In genomic region chr20:21322083-21322710, GRCh38 we compare ENCODE assay signal across 13 cellular contexts. TPM values are rescaled to one million over a fixed set of nuclear protein-coding genes. Genes with fewer than 3 reads are reported as not detected.
A peak's percentile ranks its signal among the peaks of the same experiment; 100 is the strongest.
DNase-seq lines count a peak whose midpoint lies in the region; FAIRE-seq and TF ChIP-seq lines count a peak whose summit lies in the region.
"Had no signal": no experiment of that assay in that cellular context is flagged by ENCODE, and none has a peak within 500 bp of the region (broad histone marks: within the 10 kb centered on the region; RNA-seq: fewer than 3 reads in every experiment).

No MANE protein-coding gene starts in this region.

- in situ Hi-C loops in mammary epithelial cell (cut with MboI; ENCODE audit: low sequenced_read_pairs in 2 of 2) (loop anchor here in 1 of 2 donors (25.0 kb wide), 1 partner anchor 1285 kb away; no protein-coding TSS in a partner anchor), G401 (cut with HindIII; ENCODE audit: low sequenced_read_pairs) (no loop called here)

- peaks cover 2% of the 10 kb centered on the region for H3K9me1 ChIP-seq in keratinocyte (ENCODE audit: control insufficient read depth, extremely low read depth, insufficient read depth, low read length)

- TF ChIP-seq CTCF in mammary epithelial cell (conservative IDR thresholded peaks at IDR 0.05 in 1 of 2, IDR thresholded peaks at IDR 0.05 in 1 of 2; ENCODE audit: extremely low read depth in 1 of 2, insufficient read depth in 1 of 2, low read depth in 1 of 2, low read length in 2 of 2): no peak
- TF ChIP-seq CTCF in keratinocyte (optimal IDR thresholded peaks at IDR 0.05 in 1 of 3, IDR thresholded peaks at IDR 0.05 in 1 of 3, conservative IDR thresholded peaks at IDR 0.05 in 1 of 3; ENCODE audit: extremely low read depth in 1 of 3, insufficient read depth in 2 of 3, low read length in 3 of 3): no peak

- dilution Hi-C loops in mammary epithelial cell (cut with HindIII; ENCODE audit: low sequenced_read_pairs): no loop called here
- dilution Hi-C loops in keratinocyte (cut with MboI; ENCODE audit: extremely low pct_ligation_motif_present, low sequenced_read_pairs): loop anchor here (10.0 kb wide), 1 partner anchor 63 kb away; no protein-coding TSS in a partner anchor

- H4K20me1 ChIP-seq in mammary epithelial cell (ENCODE audit: insufficient read depth, low read length) (peaks cover 11% of the 10 kb centered on the region), keratinocyte (ENCODE audit: control insufficient read depth, extremely low read depth, insufficient read depth, low read length) (peaks cover 10% of the 10 kb centered on the region)

- intact Hi-C loops in mammary epithelial cell (cut with micrococcal nuclease): no loop called here

- no peak overlapping the region for H3K4me3 ChIP-seq in mammary epithelial cell (replicated peaks in 1 of 3; ENCODE audit: insufficient read depth in 1 of 3, low read depth in 2 of 3, low read length in 3 of 3)
- no peak overlapping the region for H3K4me3 ChIP-seq in keratinocyte (ENCODE audit: control insufficient read depth in 2 of 3, extremely low read depth in 1 of 3, insufficient read depth in 2 of 3, low read depth in 1 of 3, low read length in 3 of 3)

- H3K27me3 ChIP-seq in mammary epithelial cell (ENCODE audit: insufficient read depth, low read length): no peaks in the 10 kb centered on the region
- H3K27me3 ChIP-seq in keratinocyte (ENCODE audit: control insufficient read depth, extremely low read depth, insufficient read depth, low read length): no peaks in the 10 kb centered on the region

- H3K27ac ChIP-seq in mammary epithelial cell (ENCODE audit: insufficient read depth, low read depth, low read length): no peak overlapping the region
- peak overlapping the region; percentile 37 for H3K27ac ChIP-seq in keratinocyte (ENCODE audit: control insufficient read depth, insufficient read depth, low read length)

- H3K79me2 ChIP-seq in mammary epithelial cell (ENCODE audit: insufficient read depth, low read length) (peaks cover 99% of the 10 kb centered on the region), keratinocyte (ENCODE audit: control insufficient read depth, insufficient read depth, low read length) (peaks cover 99% of the 10 kb centered on the region)

- H3K9me3 ChIP-seq in mammary epithelial cell (replicated peaks; ENCODE audit: insufficient read depth, low read length): no peaks in the 10 kb centered on the region
- H3K9me3 ChIP-seq in keratinocyte (ENCODE audit: control insufficient read depth, low read depth, low read length): no peaks in the 10 kb centered on the region

- H3K4me1 ChIP-seq in mammary epithelial cell (ENCODE audit: insufficient read depth, low read length) (peaks cover 17% of the 10 kb centered on the region), keratinocyte (ENCODE audit: control insufficient read depth, extremely low read depth, insufficient read depth, low read length) (peaks cover 20% of the 10 kb centered on the region)

- peak; percentile 60 for DNase-seq in DMS79 (lab: John Stamatoyannopoulos, UW)
- peak; percentile 64 for DNase-seq in LHCN-M2 (ENCODE audit: low read depth)
- DNase-seq in mammary epithelial cell: peak; percentile 28
- DNase-seq in keratinocyte (ENCODE audit: low read depth, low spot score): no peak
- DNase-seq in activated T-cell treated with anti-CD3 and anti-CD28 coated beads for 4 hours: no peak
- DNase-seq in urothelium cell line (ENCODE audit: low spot score): no peak
- no peak for DNase-seq in G401 (ENCODE audit: low spot score)
- DNase-seq: CD8-positive, alpha-beta memory T cell; H9; NCI-H1048; NCI-H345; NCI-H526 treated with DMSO at 0.1 percent for 48 hours; SHP77 treated with DMSO at 0.1 percent for 48 hours had no signal

- no peak overlapping the region for H2AFZ ChIP-seq in mammary epithelial cell (ENCODE audit: low read depth, low read length)
- H2AFZ ChIP-seq in keratinocyte (ENCODE audit: control insufficient read depth, low read length): no peak overlapping the region

- CTCF ChIA-PET in mammary epithelial cell (lab: Charles Lee; ENCODE audit: low non-redundant PET): no interaction called here

- 81% methylated on average over 5 of the region's 5 CpGs for WGBS in mammary epithelial cell (ENCODE audit: low coverage, missing lambda C conversion rate)

- no peak for FAIRE-seq in keratinocyte (lab: Jason Lieb, UNC)
- FAIRE-seq in urothelium cell line (lab: Jason Lieb, UNC): no peak

- no peaks in the 10 kb centered on the region for H3K36me3 ChIP-seq in mammary epithelial cell (ENCODE audit: insufficient read depth, low read length)
- no peaks in the 10 kb centered on the region for H3K36me3 ChIP-seq in keratinocyte (ENCODE audit: control insufficient read depth in 2 of 2, extremely low read depth in 1 of 2, insufficient read depth in 2 of 2, low read length in 2 of 2)

- H3K4me2 ChIP-seq in mammary epithelial cell (ENCODE audit: insufficient read depth, low read depth, low read length) (no peak overlapping the region), keratinocyte (ENCODE audit: control insufficient read depth, extremely low read depth, insufficient read depth, low read depth, low read length) (peak overlapping the region; percentile 52)

- H3K9ac ChIP-seq in mammary epithelial cell (ENCODE audit: insufficient read depth, low read length) (no peak overlapping the region), keratinocyte (ENCODE audit: control insufficient read depth, extremely low read depth, insufficient read depth, low read length) (no peak overlapping the region)

- no TSS peak for BruUV-seq in mammary epithelial cell (replicated peaks; lab: Mats Ljungman, UMichigan)

RNA-seq across cellular contexts. Expression of gene XRN2, which starts 19.1 kb away (rescaled TPM):
- total RNA-seq in LHCN-M2 (2014; rRNA removed): 99.6 and 125 TPM in 2 replicates
- 39.6 TPM for polyA plus RNA-seq in LHCN-M2 (2012)
- total RNA-seq in mammary epithelial cell: 10 to 100 TPM; 64.9 to 70.8 TPM
- 57.0 TPM for polyA plus RNA-seq in mammary epithelial cell
- 61.2 TPM for polyA minus RNA-seq in mammary epithelial cell
- polyA plus RNA-seq in keratinocyte: 57.5 to 85.8 TPM (median 70.9 TPM) in 3 replicates
- 20.5 TPM for polyA plus RNA-seq in keratinocyte (2011; ENCODE audit: low read depth)
- polyA plus RNA-seq in keratinocyte (2011; cell fraction: cytosol; rRNA removed): 50.2 and 78.3 TPM in 2 replicates
- 54.1 and 68.6 TPM in 2 replicates for polyA plus RNA-seq in keratinocyte (2011; cell fraction: nucleus; rRNA removed)
- polyA plus RNA-seq in keratinocyte (2012; ENCODE audit: low replicate concordance): 24.5 and 58.1 TPM in 2 replicates
- polyA minus RNA-seq in keratinocyte: 15.6 to 58.3 TPM (median 29.1 TPM) in 3 replicates
- polyA minus RNA-seq in keratinocyte (2011; cell fraction: cytosol; rRNA and poly(A)+ RNA removed): 35.5 TPM
- 26.5 and 46.5 TPM in 2 replicates for polyA minus RNA-seq in keratinocyte (2011; cell fraction: nucleus; rRNA and poly(A)+ RNA removed)
- total RNA-seq in G401 (2014; rRNA removed; shearing (Covaris generic)): 92.7 and 123 TPM in 2 replicates

Comparison
In these comparisons a context has a peak if more than half of its experiments do, and no peak if none do; other contexts are left out.
1. DNase-seq: peak in DMS79 (single experiment), LHCN-M2 (single experiment) and mammary epithelial cell (single experiment); none in keratinocyte (single experiment), activated T-cell treated with anti-CD3 and anti-CD28 coated beads for 4 hours (single experiment), urothelium cell line (single experiment) and G401 (single experiment).